In genomic region chr19:367963-368623, GRCh38 we compare ENCODE assay signal across 1 cellular context.
TF ChIP-seq lines count a peak whose summit lies in the region.

No MANE protein-coding gene starts in this region.

TF ChIP-seq in HEK293, 187 proteins besides CTCF, POLR2A, EP300 and RAD21 (continued from another document):
- TF ChIP-seq ZBTB7A (tag by site-specific recombination; IDR thresholded peaks at IDR 0.05; ENCODE audit: low read depth): no peak
